In the genomic region with DNA sequence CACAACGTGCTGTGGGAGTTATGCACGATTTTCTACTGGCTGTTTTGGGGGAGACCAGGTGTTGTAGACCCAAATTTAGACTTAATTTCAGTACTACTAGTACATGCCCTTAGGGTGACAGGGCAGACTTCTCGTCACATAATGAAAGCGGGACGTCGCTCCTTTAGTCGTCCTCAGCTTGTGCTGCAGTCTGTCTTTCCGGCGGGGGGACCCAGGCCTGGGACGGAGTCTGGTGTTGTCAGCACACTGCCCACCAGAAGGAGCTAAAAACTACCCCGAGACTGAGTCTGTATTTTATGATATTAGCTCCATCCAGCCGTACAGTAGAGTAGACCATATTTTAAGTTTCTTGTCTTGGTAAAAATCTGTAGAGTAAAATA, we compare ENCODE assay signal across 17 cellular contexts. TPM values are rescaled to one million over a fixed set of nuclear protein-coding genes. Genes with fewer than 3 reads are reported as not detected.
DNase-seq lines count a peak whose midpoint lies in the region; ATAC-seq and TF ChIP-seq lines count a peak whose summit lies in the region.
"Had no signal": no experiment of that assay in that cellular context is flagged by ENCODE, and none has a peak within 500 bp of the region (broad histone marks: within the 10 kb centered on the region; RNA-seq: fewer than 3 reads in every experiment).

No MANE protein-coding gene starts in this region.

- CTCF ChIA-PET in WTC11 (lab: Charles Lee) = no interaction called here

- peak; percentile 13 for DNase-seq in activated T-cell treated with anti-CD3 and anti-CD28 coated beads, Interleukin-2, amount 50 U/mL, for 24 hours
- DNase-seq in activated T-cell treated with anti-CD3 and anti-CD28 coated beads, Interleukin-2, amount 50 U/mL, for 4 hours = no peak
- DNase-seq in WTC11 (ENCODE audit: low spot score) (no peak), immature natural killer cell (no peak), right atrium auricular region (ENCODE audit: low spot score) (no peak), AG08396 (ENCODE audit: low spot score) (no peak)
- no peak for DNase-seq in stimulated activated naive B cell treated with anti-CD40 and anti-IgM and Interleukin-4, amounts not matched to agents 10 μg/mL and 1 μg/mL and 100 μg/mL, for 72 hours
- DNase-seq: NCI-H1417; NCI-H69; OCI-M1; stimulated activated CD4-positive, alpha-beta T cell treated with anti-CD3 and anti-CD28 coated beads, Interleukin-12 subunit alpha, Interleukin-12 subunit beta, amount 100 ng/mL, for 4 hours; T-helper 2 cell; transverse colon had no signal

- no peaks in the 10 kb centered on the region for H3K9me3 ChIP-seq in right atrium auricular region
- H3K9me3 ChIP-seq: heart right ventricle, SJSA1, transverse colon had no signal

- POLR2A ChIA-PET in WTC11 (lab: Charles Lee) = interaction anchor here (1.6 kb wide), 1 partner anchor 9 kb away, joined by 3 read pairs; no protein-coding TSS in a partner anchor

- H3K4me1 ChIP-seq in right atrium auricular region = peaks cover 0 to 30% of the 10 kb centered on the region in 2 donors

- ATAC-seq in activated T-cell treated with anti-CD3 and anti-CD28 coated beads, Interleukin-2, amount 50 U/mL, for 4 hours = no peak
- no peak for ATAC-seq in WTC11
- no peak for ATAC-seq in stimulated activated naive B cell treated with anti-CD40 and anti-IgM and Interleukin-4, amounts not matched to agents 10 μg/mL and 1 μg/mL and 100 μg/mL, for 72 hours (replicated peaks)
- ATAC-seq in HG03135 (IDR thresholded peaks at IDR 0.05; ENCODE audit: unreplicated experiment) = no peak
- ATAC-seq: heart right ventricle had no signal

- no peaks in the 10 kb centered on the region for H3K27me3 ChIP-seq in right atrium auricular region
- H3K27me3 ChIP-seq: heart right ventricle, SJSA1, transverse colon had no signal

- TF ChIP-seq CTCF in WTC11 (IDR thresholded peaks at IDR 0.05) = no peak
- TF ChIP-seq CTCF in right atrium auricular region (IDR thresholded peaks at IDR 0.05) = no peak

- peak overlapping the region; percentile 84 for H3K27ac Mint-ChIP-seq in activated T-cell treated with anti-CD3 and anti-CD28 coated beads, Interleukin-2, amount 50 U/mL, for 24 hours
- H3K27ac Mint-ChIP-seq in WTC11 (peak overlapping the region; percentile 64), immature natural killer cell (peak overlapping the region; percentile 20 to 79 (median 56))
- peak overlapping the region; percentile 25 for H3K27ac Mint-ChIP-seq in stimulated activated naive B cell treated with anti-CD40 and anti-IgM and Interleukin-4, amounts not matched to agents 10 μg/mL and 1 μg/mL and 100 μg/mL, for 72 hours

- H3K4me1 Mint-ChIP-seq in activated T-cell treated with anti-CD3 and anti-CD28 coated beads, Interleukin-2, amount 50 U/mL, for 24 hours (ENCODE audit: low read depth) = peaks cover 22% of the 10 kb centered on the region
- H3K4me1 Mint-ChIP-seq in activated T-cell treated with anti-CD3 and anti-CD28 coated beads, Interleukin-2, amount 50 U/mL, for 4 hours (ENCODE audit: low read depth) = peaks cover 22% of the 10 kb centered on the region
- H3K4me1 Mint-ChIP-seq in WTC11 = peaks cover 17% of the 10 kb centered on the region
- H3K4me1 Mint-ChIP-seq in immature natural killer cell = peaks cover 29 to 39% of the 10 kb centered on the region in 2 donors
- peaks cover 22 to 37% of the 10 kb centered on the region in 2 donors for H3K4me1 Mint-ChIP-seq in stimulated activated naive B cell treated with anti-CD40 and anti-IgM and Interleukin-4, amounts not matched to agents 10 μg/mL and 1 μg/mL and 100 μg/mL, for 72 hours

- no peaks in the 10 kb centered on the region for H3K9me3 Mint-ChIP-seq in activated T-cell treated with anti-CD3 and anti-CD28 coated beads, Interleukin-2, amount 50 U/mL, for 24 hours
- no peaks in the 10 kb centered on the region for H3K9me3 Mint-ChIP-seq in activated T-cell treated with anti-CD3 and anti-CD28 coated beads, Interleukin-2, amount 50 U/mL, for 4 hours
- H3K9me3 Mint-ChIP-seq in WTC11 (peaks cover 6% of the 10 kb centered on the region; the same call in 1 of the 2 replicates), immature natural killer cell (no peaks in the 10 kb centered on the region)
- H3K9me3 Mint-ChIP-seq in stimulated activated naive B cell treated with anti-CD40 and anti-IgM and Interleukin-4, amounts not matched to agents 10 μg/mL and 1 μg/mL and 100 μg/mL, for 72 hours = no peaks in the 10 kb centered on the region

- H3K27me3 Mint-ChIP-seq in activated T-cell treated with anti-CD3 and anti-CD28 coated beads, Interleukin-2, amount 50 U/mL, for 24 hours = no peaks in the 10 kb centered on the region
- H3K27me3 Mint-ChIP-seq in activated T-cell treated with anti-CD3 and anti-CD28 coated beads, Interleukin-2, amount 50 U/mL, for 4 hours (ENCODE audit: low read depth) = no peaks in the 10 kb centered on the region
- H3K27me3 Mint-ChIP-seq in WTC11 (ENCODE audit: low read depth) (no peaks in the 10 kb centered on the region), immature natural killer cell (ENCODE audit: low read depth in 3 of 3) (peaks cover 4 to 20% (median 13%) of the 10 kb centered on the region in 3 donors)
- no peaks in the 10 kb centered on the region for H3K27me3 Mint-ChIP-seq in stimulated activated naive B cell treated with anti-CD40 and anti-IgM and Interleukin-4, amounts not matched to agents 10 μg/mL and 1 μg/mL and 100 μg/mL, for 72 hours

- H3K4me3 Mint-ChIP-seq in activated T-cell treated with anti-CD3 and anti-CD28 coated beads, Interleukin-2, amount 50 U/mL, for 24 hours = no peak overlapping the region
- no peak overlapping the region for H3K4me3 Mint-ChIP-seq in activated T-cell treated with anti-CD3 and anti-CD28 coated beads, Interleukin-2, amount 50 U/mL, for 4 hours
- H3K4me3 Mint-ChIP-seq in WTC11 (no peak overlapping the region), immature natural killer cell (no peak overlapping the region)
- H3K4me3 Mint-ChIP-seq in stimulated activated naive B cell treated with anti-CD40 and anti-IgM and Interleukin-4, amounts not matched to agents 10 μg/mL and 1 μg/mL and 100 μg/mL, for 72 hours = no peak overlapping the region

- H3K4me3 ChIP-seq in right atrium auricular region = no peak overlapping the region
- H3K4me3 ChIP-seq: heart right ventricle, lung, SJSA1, transverse colon had no signal

- peaks cover 93% of the 10 kb centered on the region for H3K36me3 Mint-ChIP-seq in activated T-cell treated with anti-CD3 and anti-CD28 coated beads, Interleukin-2, amount 50 U/mL, for 24 hours (ENCODE audit: low read depth)
- peaks cover 19% of the 10 kb centered on the region for H3K36me3 Mint-ChIP-seq in activated T-cell treated with anti-CD3 and anti-CD28 coated beads, Interleukin-2, amount 50 U/mL, for 4 hours (ENCODE audit: insufficient read depth)
- H3K36me3 Mint-ChIP-seq in WTC11 = peaks cover 48% of the 10 kb centered on the region
- H3K36me3 Mint-ChIP-seq in immature natural killer cell = peaks cover 6 to 26% (median 11%) of the 10 kb centered on the region in 3 donors
- peaks cover 35 to 67% of the 10 kb centered on the region in 2 donors for H3K36me3 Mint-ChIP-seq in stimulated activated naive B cell treated with anti-CD40 and anti-IgM and Interleukin-4, amounts not matched to agents 10 μg/mL and 1 μg/mL and 100 μg/mL, for 72 hours

- no peak overlapping the region for H3K27ac ChIP-seq in right atrium auricular region
- H3K27ac ChIP-seq: heart right ventricle, SJSA1, transverse colon had no signal

- peaks cover 81% of the 10 kb centered on the region for H3K36me3 ChIP-seq in right atrium auricular region

TF ChIP-seq in WTC11, 78 proteins besides CTCF, POLR2A, EP300 and RAD21 (continues in another document):
- TF ChIP-seq ELF4 (CRISPR knock-in tag; IDR thresholded peaks at IDR 0.05; ENCODE audit: low read depth) (no peak), ZNF138 (CRISPR knock-in tag; conservative IDR thresholded peaks at IDR 0.05) (no peak), CREB1 (CRISPR knock-in tag; IDR thresholded peaks at IDR 0.05) (no peak), SP1 (CRISPR knock-in tag; conservative IDR thresholded peaks at IDR 0.05) (no peak), NR3C1 (CRISPR knock-in tag; conservative IDR thresholded peaks at IDR 0.05; ENCODE audit: low read depth) (no peak), NFATC4 (CRISPR knock-in tag; IDR thresholded peaks at IDR 0.05) (no peak), RELA (CRISPR knock-in tag; IDR thresholded peaks at IDR 0.05; ENCODE audit: borderline replicate concordance) (no peak), MYBL2 (CRISPR knock-in tag; IDR thresholded peaks at IDR 0.05) (no peak), JAZF1 (CRISPR knock-in tag; IDR thresholded peaks at IDR 0.05) (no peak), ZNF423 (CRISPR knock-in tag; IDR thresholded peaks at IDR 0.05) (no peak), TEAD4 (CRISPR knock-in tag; IDR thresholded peaks at IDR 0.05) (no peak)
- TF ChIP-seq, protein P1, sequence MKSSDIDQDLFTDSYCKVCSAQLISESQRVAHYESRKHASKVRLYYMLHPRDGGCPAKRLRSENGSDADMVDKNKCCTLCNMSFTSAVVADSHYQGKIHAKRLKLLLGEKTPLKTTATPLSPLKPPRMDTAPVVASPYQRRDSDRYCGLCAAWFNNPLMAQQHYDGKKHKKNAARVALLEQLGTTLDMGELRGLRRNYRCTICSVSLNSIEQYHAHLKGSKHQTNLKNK (CRISPR knock-in tag; IDR thresholded peaks at IDR 0.05) = no peak
- TF ChIP-seq, protein P2, sequence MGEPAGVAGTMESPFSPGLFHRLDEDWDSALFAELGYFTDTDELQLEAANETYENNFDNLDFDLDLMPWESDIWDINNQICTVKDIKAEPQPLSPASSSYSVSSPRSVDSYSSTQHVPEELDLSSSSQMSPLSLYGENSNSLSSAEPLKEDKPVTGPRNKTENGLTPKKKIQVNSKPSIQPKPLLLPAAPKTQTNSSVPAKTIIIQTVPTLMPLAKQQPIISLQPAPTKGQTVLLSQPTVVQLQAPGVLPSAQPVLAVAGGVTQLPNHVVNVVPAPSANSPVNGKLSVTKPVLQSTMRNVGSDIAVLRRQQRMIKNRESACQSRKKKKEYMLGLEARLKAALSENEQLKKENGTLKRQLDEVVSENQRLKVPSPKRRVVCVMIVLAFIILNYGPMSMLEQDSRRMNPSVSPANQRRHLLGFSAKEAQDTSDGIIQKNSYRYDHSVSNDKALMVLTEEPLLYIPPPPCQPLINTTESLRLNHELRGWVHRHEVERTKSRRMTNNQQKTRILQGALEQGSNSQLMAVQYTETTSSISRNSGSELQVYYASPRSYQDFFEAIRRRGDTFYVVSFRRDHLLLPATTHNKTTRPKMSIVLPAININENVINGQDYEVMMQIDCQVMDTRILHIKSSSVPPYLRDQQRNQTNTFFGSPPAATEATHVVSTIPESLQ (CRISPR knock-in tag; IDR thresholded peaks at IDR 0.05) = no peak

RNA-seq across cellular contexts. Expression of a gene that starts 35.5 kb away (rescaled TPM):
- 100 to 1,000 TPM; 165 to 187 (median 179) TPM for total RNA-seq in activated T-cell treated with anti-CD3 and anti-CD28 coated beads, Interleukin-2, amount 50 U/mL, for 4 hours
- total RNA-seq in WTC11 (2021) (33.9 to 39.1 TPM (median 35.7 TPM) in 3 replicates), right atrium auricular region (10 to 100 TPM; 12.2 to 14.2 TPM)
- polyA plus RNA-seq in immature natural killer cell = 10 to 100 TPM in 1 of 3 donors, 1 to 10 TPM in 2; 1.3 to 19.2 (median 5.0) TPM

RNA-seq across cellular contexts. Expression of a gene that starts 35.7 kb away (rescaled TPM):
- total RNA-seq in activated T-cell treated with anti-CD3 and anti-CD28 coated beads, Interleukin-2, amount 50 U/mL, for 4 hours = 1 to 10 TPM; 2.7 to 3.0 (median 2.9) TPM
- 1.4 to 3.5 TPM (median 1.6 TPM) in 3 replicates for total RNA-seq in WTC11 (2021)
- 1 to 10 TPM; 2.7 to 4.4 (median 4.0) TPM for polyA plus RNA-seq in immature natural killer cell
- 1 to 10 TPM; 7.0 to 8.2 TPM for total RNA-seq in right atrium auricular region

Comparison
In these comparisons a context has a peak if more than half of its experiments do, and no peak if none do; other contexts are left out.
1. H3K27ac Mint-ChIP-seq: peak in every context shown above with its lines; median percentile 84 in activated T-cell treated with anti-CD3 and anti-CD28 coated beads, Interleukin-2, amount 50 U/mL, for 24 hours; 64 in WTC11; 56 in immature natural killer cell; 25 in stimulated activated naive B cell treated with anti-CD40 and anti-IgM and Interleukin-4, amounts not matched to agents 10 μg/mL and 1 μg/mL and 100 μg/mL, for 72 hours.